20 cellular contexts compared by ENCODE assay signal in genomic region chr10:124117879-124118278, GRCh38.
"Had no signal": no experiment of that assay in that cellular context is flagged by ENCODE, and none has a peak within 500 bp of the region (broad histone marks: within the 10 kb centered on the region; RNA-seq: fewer than 3 reads in every experiment).

No MANE protein-coding gene starts in this region.

- H3K36me3 ChIP-seq: gastroesophageal sphincter, heart left ventricle, left lung, prostate gland, stomach, upper lobe of left lung had no signal

- H3K4me3 Mint-ChIP-seq: activated CD8-positive, alpha-beta T cell treated with anti-CD3 and anti-CD28 coated beads for 36 hours; activated naive CD8-positive, alpha-beta T cell treated with anti-CD3 and anti-CD28 coated beads, Interleukin-2, amount 10 ng/mL, durations not matched to agents 7 days and 5 days; activated T-helper 17 cell treated with anti-CD3 and anti-CD28 coated beads, Interleukin-2, amount 50 U/mL, for 72 hours; effector memory CD8-positive, alpha-beta T cell had no signal

- H3K9me3 Mint-ChIP-seq: activated CD8-positive, alpha-beta T cell treated with anti-CD3 and anti-CD28 coated beads for 36 hours; activated naive CD8-positive, alpha-beta T cell treated with anti-CD3 and anti-CD28 coated beads, Interleukin-2, amount 10 ng/mL, durations not matched to agents 7 days and 5 days; activated T-helper 17 cell treated with anti-CD3 and anti-CD28 coated beads, Interleukin-2, amount 50 U/mL, for 72 hours; effector memory CD8-positive, alpha-beta T cell had no signal

- DNase-seq: activated CD4-positive, alpha-beta T cell treated with anti-CD3 and anti-CD28 coated beads for 48 hours; activated CD4-positive, CD25-positive, alpha-beta regulatory T cell; activated CD8-positive, alpha-beta T cell treated with anti-CD3 and anti-CD28 coated beads for 36 hours; activated naive CD4-positive, alpha-beta T cell treated with Interleukin-2 at 50 U/mL for 16 hours; activated naive CD8-positive, alpha-beta T cell treated with anti-CD3 and anti-CD28 coated beads, Interleukin-2, amount 10 ng/mL, durations not matched to agents 7 days and 5 days; activated T-cell treated with anti-CD3 and anti-CD28 coated beads, Interleukin-2, amount 50 U/mL, for 1 hour; amygdala; caudate nucleus; effector memory CD8-positive, alpha-beta T cell; erythroblast; heart left ventricle; left lung; right cardiac atrium; stimulated activated CD4-positive, alpha-beta T cell treated with anti-CD3 and anti-CD28 coated beads, Interleukin-2, amount 100 ng/mL, for 48 hours; stomach; upper lobe of left lung had no signal

- H3K27me3 ChIP-seq: gastroesophageal sphincter, heart left ventricle, left lung, stomach, upper lobe of left lung had no signal

- ATAC-seq: activated CD8-positive, alpha-beta T cell treated with anti-CD3 and anti-CD28 coated beads for 36 hours; activated T-helper 17 cell treated with anti-CD3 and anti-CD28 coated beads, Interleukin-2, amount 50 U/mL, for 72 hours; effector memory CD8-positive, alpha-beta T cell; gastroesophageal sphincter; left lung had no signal

- H3K27ac Mint-ChIP-seq: activated CD8-positive, alpha-beta T cell treated with anti-CD3 and anti-CD28 coated beads for 36 hours; activated naive CD8-positive, alpha-beta T cell treated with anti-CD3 and anti-CD28 coated beads, Interleukin-2, amount 10 ng/mL, durations not matched to agents 7 days and 5 days; activated T-helper 17 cell treated with anti-CD3 and anti-CD28 coated beads, Interleukin-2, amount 50 U/mL, for 72 hours; effector memory CD8-positive, alpha-beta T cell had no signal

- H3K4me3 ChIP-seq: gastroesophageal sphincter, heart left ventricle, left lung, prostate gland, stomach, upper lobe of left lung had no signal

- H3K9me3 ChIP-seq: gastroesophageal sphincter, heart left ventricle, left lung, prostate gland, stomach, upper lobe of left lung had no signal

- H3K4me1 ChIP-seq: prostate gland had no signal

- FAIRE-seq: kidney had no signal

- H3K27me3 Mint-ChIP-seq: activated CD8-positive, alpha-beta T cell treated with anti-CD3 and anti-CD28 coated beads for 36 hours; activated T-helper 17 cell treated with anti-CD3 and anti-CD28 coated beads, Interleukin-2, amount 50 U/mL, for 72 hours had no signal

- H3K27ac ChIP-seq: gastroesophageal sphincter, prostate gland had no signal

- H3K4me1 Mint-ChIP-seq: activated naive CD8-positive, alpha-beta T cell treated with anti-CD3 and anti-CD28 coated beads, Interleukin-2, amount 10 ng/mL, durations not matched to agents 7 days and 5 days; activated T-helper 17 cell treated with anti-CD3 and anti-CD28 coated beads, Interleukin-2, amount 50 U/mL, for 72 hours had no signal
